ENCODE assay signal across 11 cellular contexts in genomic region chr10:18202600-18203150, GRCh38.
"Had no signal": no experiment of that assay in that cellular context is flagged by ENCODE, and none has a peak within 500 bp of the region (broad histone marks: within the 10 kb centered on the region; RNA-seq: fewer than 3 reads in every experiment).

No MANE protein-coding gene starts in this region.

- H3K27ac ChIP-seq: colonic mucosa, foreskin keratinocyte, pancreas had no signal

- H3K4me3 ChIP-seq: colonic mucosa, pancreas had no signal

- H3K36me3 Mint-ChIP-seq: activated naive CD4-positive, alpha-beta T cell treated with anti-CD3 and anti-CD28 coated beads, Interleukin-2, amount 50 U/mL, for 72 hours had no signal

- H3K27me3 ChIP-seq: colonic mucosa, pancreas had no signal

- H3K36me3 ChIP-seq: colonic mucosa, pancreas had no signal

- H3K9me3 ChIP-seq: colonic mucosa, pancreas had no signal

- H3K27ac Mint-ChIP-seq: activated naive CD4-positive, alpha-beta T cell treated with anti-CD3 and anti-CD28 coated beads, Interleukin-2, amount 50 U/mL, for 72 hours had no signal

- H3K4me1 ChIP-seq: colonic mucosa, foreskin keratinocyte had no signal

- ATAC-seq: activated naive CD4-positive, alpha-beta T cell treated with anti-CD3 and anti-CD28 coated beads, Interleukin-2, amount 50 U/mL, for 72 hours; foreskin keratinocyte; left ventricle myocardium superior had no signal

- DNase-seq: activated effector memory CD4-positive, alpha-beta T cell treated with Interleukin-2 at 50 U/mL for 16 hours; anterior cingulate cortex; colonic mucosa; effector CD8-positive, alpha-beta T cell; foreskin keratinocyte; head of caudate nucleus; left ventricle myocardium superior; pancreas; stimulated activated CD4-positive, alpha-beta T cell treated with anti-CD3 and anti-CD28 coated beads, Interleukin-15, amount 100 ng/mL, for 24 hours; stimulated activated CD4-positive, alpha-beta T cell treated with anti-CD3 and anti-CD28 coated beads, Interleukin-4, amount 100 ng/mL, for 24 hours had no signal
